ENCODE assay signal across 8 cellular contexts in genomic region chr2:70248145-70248809, GRCh38. TPM values are rescaled to one million over a fixed set of nuclear protein-coding genes. Genes with fewer than 3 reads are reported as not detected.
DNase-seq lines count a peak whose midpoint lies in the region; ATAC-seq and TF ChIP-seq lines count a peak whose summit lies in the region.

TIA1 (minus strand) TSS chr2:70248628; CDS start chr2:70248430, 198 bp downstream.

- peak within 1 kb of the TSS; percentile 96 to 98 for H3K27ac ChIP-seq in liver (ENCODE audit: low read depth in 1 of 2, low read length in 2 of 2)

- no peak for TF ChIP-seq CTCF in liver (IDR thresholded peaks at IDR 0.05; ENCODE audit: low read depth, low read length, missing input control)

- peak within 1 kb of the TSS; percentile 78 to 85 for H3K9ac ChIP-seq in liver (ENCODE audit: low read depth in 1 of 2, low read length in 2 of 2)

- no peak for TF ChIP-seq RAD21 in liver (IDR thresholded peaks at IDR 0.05)

- peak within 1 kb of the TSS; percentile 87 to 98 (median 90) for H3K4me3 ChIP-seq in liver (ENCODE audit: low read depth in 1 of 3, low read length in 3 of 3)

- DNase-seq in C1 segment of cervical spinal cord (lab: John Stamatoyannopoulos, UW), result peak; percentile 63 to 98 (median 92)
- DNase-seq in NCI-H748 treated with DMSO at 0.1 percent for 48 hours (lab: John Stamatoyannopoulos, UW), result peak; percentile 93
- peak; percentile 93 to 96 for DNase-seq in activated CD4-positive, alpha-beta T cell treated with anti-CD3 and anti-CD28 coated beads, Interleukin-2, amount 50 U/mL, for 24 hours (ENCODE audit: low read depth in 1 of 2, low spot score in 1 of 2)
- DNase-seq in dermis microvascular lymphatic vessel endothelial cell (ENCODE audit: low read depth in 2 of 2), result peak; percentile 96 to 98
- peak; percentile 99 for DNase-seq in stimulated activated CD4-positive, alpha-beta T cell treated with anti-CD3 and anti-CD28 coated beads, Interleukin-4, amount 100 ng/mL, for 24 hours

- ATAC-seq in GM19372 (IDR thresholded peaks at IDR 0.05; ENCODE audit: low read depth, unreplicated experiment), result peak; percentile 96
- ATAC-seq in HG03558 (IDR thresholded peaks at IDR 0.05; ENCODE audit: extremely low read depth, unreplicated experiment), result peak; percentile 82

- under 1% methylated on average over 47 of the region's 47 CpGs for WGBS in liver

- H3K27me3 ChIP-seq in liver (ENCODE audit: control insufficient read depth in 4 of 4, insufficient read depth in 4 of 4, low read length in 3 of 4), result no peaks in the 10 kb centered on the region

- no peaks in the 10 kb centered on the region for H3K36me3 ChIP-seq in liver (ENCODE audit: control insufficient read depth in 4 of 4, insufficient read depth in 3 of 4, low read depth in 1 of 4, low read length in 3 of 4)

- peaks cover 5 to 18% (median 6%) of the 10 kb centered on the region in 4 donors for H3K4me1 ChIP-seq in liver (ENCODE audit: control insufficient read depth in 4 of 4, insufficient read depth in 4 of 4, low read length in 3 of 4)

- no peaks in the 10 kb centered on the region for H3K9me3 ChIP-seq in liver (ENCODE audit: control insufficient read depth in 4 of 4, low read length in 3 of 4)

TF ChIP-seq in liver, 16 proteins besides CTCF, POLR2A, EP300 and RAD21:
- TF ChIP-seq HNF4A (conservative IDR thresholded peaks at IDR 0.05) (peak; percentile 87 to 90), FOXA1 (IDR thresholded peaks at IDR 0.05) (no peak), YY1 (IDR thresholded peaks at IDR 0.05) (peak; percentile 99), EGR1 (IDR thresholded peaks at IDR 0.05; ENCODE audit: low read depth in 2 of 2) (peak in 1 of 2 donors; percentile 15), REST (IDR thresholded peaks at IDR 0.05) (peak; percentile 34), SP1 (IDR thresholded peaks at IDR 0.05) (peak; percentile 32), ATF3 (IDR thresholded peaks at IDR 0.05) (no peak), FOXA2 (IDR thresholded peaks at IDR 0.05) (no peak), JUND (IDR thresholded peaks at IDR 0.05) (peak in 1 of 2 donors; percentile 36), NR2F2 (IDR thresholded peaks at IDR 0.05) (peak; percentile 34), RXRA (IDR thresholded peaks at IDR 0.05) (peak; percentile 44 to 68), ZBTB33 (IDR thresholded peaks at IDR 0.05) (no peak), TAF1 (conservative IDR thresholded peaks at IDR 0.05) (peak; percentile 88), GABPA (IDR thresholded peaks at IDR 0.05 in 1 of 2, conservative IDR thresholded peaks at IDR 0.05 in 1 of 2) (no peak), HNF4G (IDR thresholded peaks at IDR 0.05) (peak; percentile 54), MAX (IDR thresholded peaks at IDR 0.05) (no peak)

RNA-seq across cellular contexts. Expression of gene TIA1, which starts in this region (rescaled TPM):
- 81.1 and 106 TPM in 2 replicates for total RNA-seq in dermis microvascular lymphatic vessel endothelial cell
- 10 to 100 TPM; 55.1 to 56.2 TPM for total RNA-seq in liver
- 10 to 100 TPM; 10.2 to 38.0 TPM for polyA plus RNA-seq in liver

Comparison
In these comparisons a context has a peak if more than half of its experiments do, and no peak if none do; other contexts are left out.
1. Peak in every context shown above with its lines: DNase-seq, ATAC-seq, H3K4me3 ChIP-seq and H3K27ac ChIP-seq.